In genomic region chr2:197700960-197701359, GRCh38 we compare ENCODE assay signal across 1 cellular context.
A peak's percentile ranks its signal among the peaks of the same experiment; 100 is the strongest.
TF ChIP-seq lines count a peak whose summit lies in the region.

No MANE protein-coding gene starts in this region.

TF ChIP-seq in GM12878, 131 proteins besides CTCF, POLR2A, EP300 and RAD21:
- 0 out of 2 replicates have a peak, but pooled peaks have one; percentile 26 for TF ChIP-seq EED (IDR thresholded peaks at IDR 0.05; ENCODE audit: low read depth)
- no peak for TF ChIP-seq SIN3A (IDR thresholded peaks at IDR 0.05; ENCODE audit: low read depth, low read length)
- no peak for TF ChIP-seq HDAC2 (IDR thresholded peaks at IDR 0.05)
- TF ChIP-seq JUNB (IDR thresholded peaks at IDR 0.05): peak; percentile 79
- TF ChIP-seq TCF7 (IDR thresholded peaks at IDR 0.05; ENCODE audit: borderline replicate concordance): peak; percentile 49
- 0 out of 2 replicates have a peak, but pooled peaks have one; percentile 28 for TF ChIP-seq GABPA (IDR thresholded peaks at IDR 0.05; ENCODE audit: low read depth)
- TF ChIP-seq ATF2 (IDR thresholded peaks at IDR 0.05; ENCODE audit: low read length): no peak; the same call in 1 of the 2 replicates
- no peak for TF ChIP-seq YBX1 (IDR thresholded peaks at IDR 0.05)
- TF ChIP-seq SPI1 (IDR thresholded peaks at IDR 0.05; ENCODE audit: borderline replicate concordance, insufficient read depth, low read depth, low read length): no peak
- TF ChIP-seq NFIC (IDR thresholded peaks at IDR 0.05; ENCODE audit: low read depth, low read length): peak; percentile 38; the same call in 1 of the 2 replicates
- peak; percentile 62 for TF ChIP-seq RUNX3 (IDR thresholded peaks at IDR 0.05; ENCODE audit: low read length)
- 0 out of 2 replicates have a peak, but pooled peaks have one; percentile 16 for TF ChIP-seq CREB1 (IDR thresholded peaks at IDR 0.05; ENCODE audit: low read depth)
